8 cellular contexts compared by ENCODE assay signal in the genomic region with DNA sequence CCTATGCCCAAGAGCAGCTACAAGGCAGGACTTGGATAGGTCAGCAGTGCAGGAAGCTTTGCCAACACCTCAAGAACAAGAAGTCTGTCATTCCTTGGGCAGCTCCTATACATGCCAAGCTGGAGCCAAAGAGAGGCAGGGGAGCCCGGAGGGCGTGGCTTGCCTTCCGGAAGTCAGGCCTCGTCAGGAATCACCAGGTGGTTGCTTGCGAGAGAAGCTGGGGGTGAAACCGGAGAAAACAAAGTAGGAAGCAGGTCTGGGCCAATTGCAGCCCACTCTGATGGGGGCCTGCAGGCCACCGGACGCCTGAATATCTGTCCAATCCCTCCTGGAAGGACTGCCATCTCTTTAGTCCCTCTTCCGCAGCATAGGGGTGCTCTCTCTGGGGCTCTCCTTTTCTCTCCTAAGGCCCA. TPM values are rescaled to one million over a fixed set of nuclear protein-coding genes. Genes with fewer than 3 reads are reported as not detected.
DNase-seq lines count a peak whose midpoint lies in the region; ATAC-seq, FAIRE-seq and TF ChIP-seq lines count a peak whose summit lies in the region.

No MANE protein-coding gene starts in this region.

- H3K9ac ChIP-seq in iPS-18a (ENCODE audit: low read length): peak overlapping the region; percentile 55

- H3K4me3 Mint-ChIP-seq in stimulated activated effector memory CD8-positive, alpha-beta T cell treated with anti-CD3 and anti-CD28 coated beads, Interleukin-12 subunit alpha, Interleukin-12 subunit beta, amount 100 ng/mL, for 72 hours: peak overlapping the region; percentile 80

- ATAC-seq in stimulated activated effector memory CD8-positive, alpha-beta T cell treated with anti-CD3 and anti-CD28 coated beads, Interleukin-12 subunit alpha, Interleukin-12 subunit beta, amount 100 ng/mL, for 72 hours: no peak

- no peak for TF ChIP-seq POLR2A in GM12891 (IDR thresholded peaks at IDR 0.05; ENCODE audit: low read depth, low read length)

- FAIRE-seq in GM12891 (lab: Jason Lieb, UNC): no peak

- peak overlapping the region; percentile 88 for H3K27ac ChIP-seq in adipose tissue (ENCODE audit: low read depth, low read length)
- H3K27ac ChIP-seq in iPS-18a (ENCODE audit: low read length): peak overlapping the region; percentile 80

- no peaks in the 10 kb centered on the region for H3K9me3 Mint-ChIP-seq in stimulated activated effector memory CD8-positive, alpha-beta T cell treated with anti-CD3 and anti-CD28 coated beads, Interleukin-12 subunit alpha, Interleukin-12 subunit beta, amount 100 ng/mL, for 72 hours

- no peaks in the 10 kb centered on the region for H3K9me3 ChIP-seq in iPS-18a (ENCODE audit: control insufficient read depth, low read depth, low read length)

- peak overlapping the region; percentile 99 for H3K27ac Mint-ChIP-seq in stimulated activated effector memory CD8-positive, alpha-beta T cell treated with anti-CD3 and anti-CD28 coated beads, Interleukin-12 subunit alpha, Interleukin-12 subunit beta, amount 100 ng/mL, for 72 hours

- peaks cover 10% of the 10 kb centered on the region for H3K4me1 Mint-ChIP-seq in stimulated activated effector memory CD8-positive, alpha-beta T cell treated with anti-CD3 and anti-CD28 coated beads, Interleukin-12 subunit alpha, Interleukin-12 subunit beta, amount 100 ng/mL, for 72 hours

- peak; percentile 60 for DNase-seq in GF-D8 (lab: John Stamatoyannopoulos, UW)
- peak; percentile 81 for DNase-seq in NCI-H2029 (lab: John Stamatoyannopoulos, UW)
- no peak for DNase-seq in stimulated activated effector memory CD8-positive, alpha-beta T cell treated with anti-CD3 and anti-CD28 coated beads, Interleukin-12 subunit alpha, Interleukin-12 subunit beta, amount 100 ng/mL, for 72 hours (ENCODE audit: low spot score in 2 of 2)
- DNase-seq in GOT3 (lab: John Stamatoyannopoulos, UW): no peak
- no peak for DNase-seq in Kasumi-1 (lab: John Stamatoyannopoulos, UW)
- no peak for DNase-seq in GM12891 (ENCODE audit: insufficient read length, low spot score)

- peaks cover 5% of the 10 kb centered on the region for H3K27me3 ChIP-seq in iPS-18a (ENCODE audit: control insufficient read depth, insufficient read depth, low read length)

- H3K36me3 ChIP-seq in iPS-18a (ENCODE audit: control insufficient read depth, low read depth, low read length): peaks cover 3% of the 10 kb centered on the region

- WGBS in adipose tissue, 3 donors: 60 to 76% (median 61%) methylated on average over 9 of the region's 9 CpGs

- peaks cover 12% of the 10 kb centered on the region for H3K4me1 ChIP-seq in iPS-18a (ENCODE audit: control insufficient read depth, low read depth, low read length)

- peaks cover 18% of the 10 kb centered on the region for H3K36me3 Mint-ChIP-seq in stimulated activated effector memory CD8-positive, alpha-beta T cell treated with anti-CD3 and anti-CD28 coated beads, Interleukin-12 subunit alpha, Interleukin-12 subunit beta, amount 100 ng/mL, for 72 hours

- H3K4me3 ChIP-seq in iPS-18a (ENCODE audit: low read length): peak overlapping the region; percentile 35

TF ChIP-seq in GM12891, 5 proteins besides CTCF, POLR2A, EP300 and RAD21:
- TF ChIP-seq SPI1 (IDR thresholded peaks at IDR 0.05; ENCODE audit: low read depth, low read length): no peak
- no peak for TF ChIP-seq POLR2AphosphoS5 (IDR thresholded peaks at IDR 0.05; ENCODE audit: low read depth, low read length)
- no peak for TF ChIP-seq POU2F2 (IDR thresholded peaks at IDR 0.05; ENCODE audit: low read depth, low read length)
- TF ChIP-seq PAX5 (IDR thresholded peaks at IDR 0.05; ENCODE audit: insufficient read depth, low read length, severe bottlenecking): no peak
- no peak for TF ChIP-seq TAF1 (IDR thresholded peaks at IDR 0.05; ENCODE audit: low read depth, low read length)
TF ChIP-seq in GM12891: peak in this region for 0.

RNA-seq across cellular contexts. Expression of a gene that starts 0.8 kb away (rescaled TPM):
- 1 to 10 TPM; 3.3 to 5.4 (median 4.3) TPM for polyA plus RNA-seq in adipose tissue
- 2.0 TPM for polyA plus RNA-seq in GM12891 (2012; ENCODE audit: low read depth, missing spikeins)

RNA-seq across cellular contexts. Expression of a gene that starts 48.1 kb away (rescaled TPM):
- 10 to 100 TPM; 14.5 to 52.0 (median 47.5) TPM for polyA plus RNA-seq in adipose tissue
- 14.7 TPM for polyA plus RNA-seq in GM12891 (2012; ENCODE audit: low read depth, missing spikeins)

RNA-seq across cellular contexts. Expression of a gene that starts 53.0 kb away (rescaled TPM):
- polyA plus RNA-seq in adipose tissue: 100 to 1,000 TPM in 1 of 3 donors, 10 to 100 TPM in 2; 46.7 to 115 (median 52.2) TPM
- 77.6 TPM for polyA plus RNA-seq in GM12891 (2012; ENCODE audit: low read depth, missing spikeins)

Comparison
In these comparisons a context has a peak if more than half of its experiments do, and no peak if none do; other contexts are left out.
1. DNase-seq: peak in GF-D8 (single experiment) and NCI-H2029 (single experiment); none in stimulated activated effector memory CD8-positive, alpha-beta T cell treated with anti-CD3 and anti-CD28 coated beads, Interleukin-12 subunit alpha, Interleukin-12 subunit beta, amount 100 ng/mL, for 72 hours (0 of 2), GOT3 (single experiment), Kasumi-1 (0 of 2) and GM12891 (single experiment).